ENCODE assay signal across 8 cellular contexts in the genomic region with DNA sequence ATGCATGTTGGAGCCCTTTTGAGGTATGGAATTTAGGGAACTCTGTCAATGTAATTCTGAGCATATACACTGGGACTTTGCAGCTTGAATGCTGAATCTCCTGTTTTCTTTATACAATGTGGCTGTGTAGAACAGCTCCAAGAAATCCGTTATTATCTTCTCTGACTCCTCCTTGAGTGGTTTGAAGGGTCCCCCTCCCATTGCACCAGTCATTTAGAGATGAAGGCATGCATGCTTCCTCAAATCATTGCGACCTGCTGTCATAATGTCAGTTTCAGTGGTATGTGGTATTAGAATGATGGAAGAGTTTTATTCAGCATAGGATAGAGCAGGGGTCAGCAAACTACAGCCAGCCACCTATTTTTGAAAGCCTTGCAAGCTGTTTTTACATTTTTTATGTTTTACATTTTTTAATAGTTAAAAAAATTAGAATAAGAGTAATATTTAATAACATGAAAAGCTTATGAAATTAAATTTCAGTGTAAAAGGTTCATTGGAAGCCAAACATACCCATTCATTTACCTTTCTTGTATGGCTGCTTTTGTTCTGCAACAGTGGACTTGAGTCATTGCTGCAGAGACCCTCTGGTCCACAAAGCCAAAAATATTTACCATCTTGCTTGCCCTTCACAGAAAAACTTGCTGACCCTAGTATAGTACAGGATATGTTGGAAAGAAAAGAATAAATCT. TPM values are rescaled to one million over a fixed set of nuclear protein-coding genes. Genes with fewer than 3 reads are reported as not detected.
DNase-seq lines count a peak whose midpoint lies in the region; ATAC-seq and TF ChIP-seq lines count a peak whose summit lies in the region.

No MANE protein-coding gene starts in this region.

- no peak for DNase-seq in CD8-positive, alpha-beta T cell
- peak; percentile 31 for DNase-seq in activated naive CD4-positive, alpha-beta T cell treated with anti-CD3 and anti-CD28 coated beads, Interleukin-2, amount 50 U/mL, for 16 hours
- no peak for DNase-seq in activated gamma-delta T cell (lab: John Stamatoyannopoulos, UW)
- no peak for DNase-seq in upper lobe of right lung
- no peak for DNase-seq in caudate nucleus (lab: John Stamatoyannopoulos, UW)
- DNase-seq in mesenteric fat pad (ENCODE audit: low spot score), result no peak

- no peak for ATAC-seq in CD8-positive, alpha-beta T cell
- ATAC-seq in GM19395 (IDR thresholded peaks at IDR 0.05; ENCODE audit: unreplicated experiment) (peak; percentile 78), HG03280 (IDR thresholded peaks at IDR 0.05; ENCODE audit: unreplicated experiment) (peak; percentile 71), upper lobe of right lung (no peak)

- peak overlapping the region; percentile 36 for H3K27ac ChIP-seq in CD8-positive, alpha-beta T cell (ENCODE audit: low read depth, low read length)
- H3K27ac ChIP-seq in upper lobe of right lung, result no peak overlapping the region
- no peak overlapping the region for H3K27ac ChIP-seq in caudate nucleus (ENCODE audit: low read depth, low read length)

- peak overlapping the region; percentile 75 for H3K4me3 Mint-ChIP-seq in CD8-positive, alpha-beta T cell

- no peaks in the 10 kb centered on the region for H3K9me3 Mint-ChIP-seq in CD8-positive, alpha-beta T cell

- H3K4me1 ChIP-seq in CD8-positive, alpha-beta T cell (ENCODE audit: insufficient read depth, low read length), result peaks cover 82% of the 10 kb centered on the region
- H3K4me1 ChIP-seq in upper lobe of right lung, result peaks cover 14% of the 10 kb centered on the region

- H3K4me3 ChIP-seq in CD8-positive, alpha-beta T cell (ENCODE audit: low read depth, low read length), result peak overlapping the region; percentile 21
- H3K4me3 ChIP-seq in upper lobe of right lung, result no peak overlapping the region

- H3K27me3 ChIP-seq in CD8-positive, alpha-beta T cell (ENCODE audit: insufficient read depth, low read length), result no peaks in the 10 kb centered on the region
- H3K27me3 ChIP-seq in upper lobe of right lung, result no peaks in the 10 kb centered on the region

- no peaks in the 10 kb centered on the region for H3K9me3 ChIP-seq in CD8-positive, alpha-beta T cell (ENCODE audit: low read length)
- H3K9me3 ChIP-seq in upper lobe of right lung, result no peaks in the 10 kb centered on the region

- no peak for TF ChIP-seq CTCF in CD8-positive, alpha-beta T cell (IDR thresholded peaks at IDR 0.05)
- TF ChIP-seq CTCF in upper lobe of right lung (IDR thresholded peaks at IDR 0.05), result no peak

- H3K36me3 Mint-ChIP-seq in CD8-positive, alpha-beta T cell, result peaks cover 42% of the 10 kb centered on the region

- H3K36me3 ChIP-seq in CD8-positive, alpha-beta T cell (ENCODE audit: insufficient read depth, low read length), result peaks cover 2% of the 10 kb centered on the region
- H3K36me3 ChIP-seq in upper lobe of right lung, result peaks cover 3% of the 10 kb centered on the region

- H3K4me1 Mint-ChIP-seq in CD8-positive, alpha-beta T cell (ENCODE audit: low read depth), result peaks cover 80% of the 10 kb centered on the region

- intact Hi-C loops in CD8-positive, alpha-beta T cell (cut with DNase I, micrococcal nuclease), result loop anchor here (1.0 to 5.0 kb wide), 2 partner anchors 8 to 36 kb away; no protein-coding TSS in a partner anchor
- intact Hi-C loops in upper lobe of right lung (cut with DNase I), result no loop called here

- POLR2A ChIA-PET in CD8-positive, alpha-beta T cell (lab: Charles Lee), result interaction anchor here (0.7 to 2.3 kb wide), 8 partner anchors 11 to 59 kb away, joined by 3 to 8 read pairs (median 4); no protein-coding TSS in a partner anchor

- no peaks in the 10 kb centered on the region for H3K27me3 Mint-ChIP-seq in CD8-positive, alpha-beta T cell (ENCODE audit: low read depth)

- CTCF ChIA-PET in CD8-positive, alpha-beta T cell (lab: Charles Lee), result interaction anchor here (0.6 to 1.2 kb wide), 3 partner anchors 28 to 506 kb away, joined by 3 to 8 read pairs (median 3); no protein-coding TSS in a partner anchor

- H3K27ac Mint-ChIP-seq in CD8-positive, alpha-beta T cell, result peak overlapping the region; percentile 83

RNA-seq across cellular contexts. Expression of a gene that starts 8.1 kb away (rescaled TPM):
- 100 to 1,000 TPM; 301 to 311 TPM for total RNA-seq in CD8-positive, alpha-beta T cell
- total RNA-seq in upper lobe of right lung, result 35.4 TPM
- total RNA-seq in mesenteric fat pad, result 29.4 TPM

Comparison
In these comparisons a context has a peak if more than half of its experiments do, and no peak if none do; other contexts are left out.
1. ATAC-seq: peak in GM19395 (single experiment) and HG03280 (single experiment); none in CD8-positive, alpha-beta T cell (single experiment) and upper lobe of right lung (single experiment).